Comparison of ENCODE assay signal across 8 cellular contexts in genomic region chr16:5071681-5072333, GRCh38. TPM values are rescaled to one million over a fixed set of nuclear protein-coding genes. Genes with fewer than 3 reads are reported as not detected.
DNase-seq lines count a peak whose midpoint lies in the region; ATAC-seq and TF ChIP-seq lines count a peak whose summit lies in the region.

ALG1 (plus strand) TSS chr16:5071843; CDS start chr16:5071850, 7 bp downstream.

- peak; percentile 36 to 78 for TF ChIP-seq POLR2A in uterus (IDR thresholded peaks at IDR 0.05)

- peak; percentile 94 for DNase-seq in GM13977 (ENCODE audit: low spot score)
- DNase-seq in NCI-H1417 (lab: John Stamatoyannopoulos, UW): peak; percentile 80 to 90 (median 84)
- DNase-seq in T-helper 17 cell: peak; percentile 82 to 84 (median 83)
- DNase-seq in amygdala (lab: John Stamatoyannopoulos, UW): peak in 55 of 56 donors; percentile 38 to 90 (median 80)
- peak; percentile 90 for DNase-seq in right atrium auricular region (ENCODE audit: low spot score)
- peak; percentile 85 for DNase-seq in putamen (ENCODE audit: low spot score)
- DNase-seq in uterus: peak; percentile 87 to 93

- peak; percentile 85 for ATAC-seq in HG02763 (IDR thresholded peaks at IDR 0.05; ENCODE audit: unreplicated experiment)
- ATAC-seq in T-helper 17 cell: peak; percentile 94

- peaks cover 18% of the 10 kb centered on the region for H3K36me3 ChIP-seq in right atrium auricular region
- no peaks in the 10 kb centered on the region for H3K36me3 ChIP-seq in uterus

- peak within 1 kb of the TSS; percentile 96 for H3K4me3 Mint-ChIP-seq in T-helper 17 cell

- H3K27me3 ChIP-seq in right atrium auricular region: no peaks in the 10 kb centered on the region
- H3K27me3 ChIP-seq in uterus: no peaks in the 10 kb centered on the region

- peaks cover 0 to 13% of the 10 kb centered on the region in 2 donors for H3K4me1 ChIP-seq in right atrium auricular region
- no peaks in the 10 kb centered on the region for H3K4me1 ChIP-seq in uterus

- no peaks in the 10 kb centered on the region for H3K27me3 Mint-ChIP-seq in T-helper 17 cell

- H3K4me3 ChIP-seq in right atrium auricular region (peak within 1 kb of the TSS; percentile 69 to 72), uterus (peak within 1 kb of the TSS; percentile 56 to 75)

- TF ChIP-seq CTCF in GM13977 (IDR thresholded peaks at IDR 0.05; ENCODE audit: extremely low read depth, insufficient read depth, missing control alignments) (no peak), right atrium auricular region (IDR thresholded peaks at IDR 0.05) (peak in 1 of 2 donors; percentile 21), uterus (IDR thresholded peaks at IDR 0.05) (peak in 1 of 4 experiments; percentile 25)

- H3K36me3 Mint-ChIP-seq in T-helper 17 cell (ENCODE audit: low read depth): peaks cover 4% of the 10 kb centered on the region

- in situ Hi-C loops in GM13977 (cut with MboI; ENCODE audit: low pct_unique_long_range_greater_than_20kb, low sequenced_read_pairs, unreplicated experiment): loop anchor here (25.0 kb wide), 1 partner anchor 335 kb away; the partner anchor contains the start of genes ANKS3 and DNAAF8

- H3K9me3 ChIP-seq in T-helper 17 cell (ENCODE audit: control insufficient read depth, low read length, poor library complexity, severe bottlenecking) (no peaks in the 10 kb centered on the region), right atrium auricular region (no peaks in the 10 kb centered on the region), uterus (no peaks in the 10 kb centered on the region)

- H3K27ac Mint-ChIP-seq in T-helper 17 cell: peak within 1 kb of the TSS; percentile 97

- intact Hi-C loops in uterus (cut with DNase I; ENCODE audit: low total_unique reads): no loop called here

- peaks cover 16% of the 10 kb centered on the region for H3K4me1 Mint-ChIP-seq in T-helper 17 cell

- peak within 1 kb of the TSS; percentile 81 for H3K27ac ChIP-seq in right atrium auricular region
- peak within 1 kb of the TSS; percentile 75 to 79 for H3K27ac ChIP-seq in uterus

RNA-seq across cellular contexts. Expression of gene ALG1, which starts in this region (rescaled TPM):
- total RNA-seq in T-helper 17 cell (10 to 100 TPM; 10.0 to 10.3 TPM), right atrium auricular region (10 to 100 TPM; 10.5 to 14.3 TPM), uterus (10 to 100 TPM in 2 of 4 donors, 1 to 10 TPM in 2; 4.7 to 21.3 (median 10.9) TPM)

Comparison
In these comparisons a context has a peak if more than half of its experiments do, and no peak if none do; other contexts are left out.
1. Peak in every context shown above with its lines: DNase-seq, ATAC-seq, H3K4me3 ChIP-seq and H3K27ac ChIP-seq.